Comparison of ENCODE assay signal across 8 cellular contexts in genomic region chr9:37471942-37472679, GRCh38. TPM values are rescaled to one million over a fixed set of nuclear protein-coding genes. Genes with fewer than 3 reads are reported as not detected.
DNase-seq lines count a peak whose midpoint lies in the region; ATAC-seq and TF ChIP-seq lines count a peak whose summit lies in the region.

No MANE protein-coding gene starts in this region.

- no peak for TF ChIP-seq POLR2A in right lobe of liver (IDR thresholded peaks at IDR 0.05)
- peak in 1 of 2 donors; percentile 68 for TF ChIP-seq POLR2A in thyroid gland (IDR thresholded peaks at IDR 0.05)

- H3K9me3 Mint-ChIP-seq in Calu3 (ENCODE audit: low read depth, unreplicated experiment) = no peaks in the 10 kb centered on the region

- WGBS in right lobe of liver (ENCODE audit: insufficient coverage, low coverage, low lambda C conversion rate, missing lambda C conversion rate) = 10% methylated on average over 7 of the region's 7 CpGs
- WGBS in thyroid gland, 2 donors = 13 to 16% methylated on average over 7 of the region's 7 CpGs

- intact Hi-C loops in Calu3 (cut with micrococcal nuclease; ENCODE audit: unreplicated experiment) (no loop called here), right lobe of liver (cut with DNase I) (no loop called here), thyroid gland (cut with DNase I) (no loop called here)

- TF ChIP-seq CTCF in Calu3 (IDR thresholded peaks at IDR 0.05; ENCODE audit: unreplicated experiment) (no peak), right lobe of liver (IDR thresholded peaks at IDR 0.05) (no peak), thyroid gland (IDR thresholded peaks at IDR 0.05) (peak in 1 of 6 experiments; percentile 4)

- peaks cover 8% of the 10 kb centered on the region for H3K4me1 Mint-ChIP-seq in Calu3 (ENCODE audit: low read depth, unreplicated experiment)

- BruUV-seq in Calu3 (replicated peaks; lab: Mats Ljungman, UMichigan) = no TSS peak

- CTCF ChIA-PET in Calu3 (lab: Charles Lee) = no interaction called here

- no peaks in the 10 kb centered on the region for H3K27me3 ChIP-seq in right lobe of liver
- no peaks in the 10 kb centered on the region for H3K27me3 ChIP-seq in thyroid gland

- DNase-seq in Calu3 = no peak
- DNase-seq in NCI-H226 = peak; percentile 90
- no peak for DNase-seq in right lobe of liver
- peak; percentile 36 to 66 for DNase-seq in thyroid gland
- no peak for DNase-seq in activated gamma-delta T cell (lab: John Stamatoyannopoulos, UW)
- no peak for DNase-seq in NCI-H2171 (lab: John Stamatoyannopoulos, UW)

- H3K4me3 ChIP-seq in right lobe of liver (peak overlapping the region in 2 of 3 donors; percentile 37 to 46), thyroid gland (replicated peaks in 1 of 3) (peak overlapping the region in 2 of 3 donors; percentile 12 to 21)

- ATAC-seq in right lobe of liver (peak; percentile 78 to 89 (median 82)), GM21360 (IDR thresholded peaks at IDR 0.05; ENCODE audit: unreplicated experiment) (no peak)

- no peaks in the 10 kb centered on the region for H3K9me3 ChIP-seq in right lobe of liver
- no peaks in the 10 kb centered on the region for H3K9me3 ChIP-seq in thyroid gland

- H3K27ac Mint-ChIP-seq in Calu3 (ENCODE audit: unreplicated experiment) = peak overlapping the region; percentile 66

- no peaks in the 10 kb centered on the region for H3K36me3 ChIP-seq in right lobe of liver
- no peaks in the 10 kb centered on the region for H3K36me3 ChIP-seq in thyroid gland

- peak overlapping the region; percentile 63 for H3K4me3 Mint-ChIP-seq in Calu3 (ENCODE audit: low read depth, unreplicated experiment)

- H3K4me1 ChIP-seq in right lobe of liver = peaks cover 0 to 6% (median 2%) of the 10 kb centered on the region in 4 donors
- peaks cover 4 to 9% of the 10 kb centered on the region in 2 donors for H3K4me1 ChIP-seq in thyroid gland

- H3K36me3 Mint-ChIP-seq in Calu3 (ENCODE audit: insufficient read depth, unreplicated experiment) = peaks cover 7% of the 10 kb centered on the region

- H3K27ac ChIP-seq in cingulate gyrus (ENCODE audit: low read depth, low read length) = peak overlapping the region; percentile 88
- peak overlapping the region; percentile 60 to 79 (median 68) for H3K27ac ChIP-seq in right lobe of liver
- peak overlapping the region; percentile 94 to 96 (median 96) for H3K27ac ChIP-seq in thyroid gland

- no peaks in the 10 kb centered on the region for H3K27me3 Mint-ChIP-seq in Calu3 (ENCODE audit: unreplicated experiment)

RNA-seq across cellular contexts. Expression of gene ZBTB5, which starts 6.9 kb away (rescaled TPM):
- total RNA-seq in Calu3 (2022) = 4.7 and 5.3 TPM in 2 replicates
- total RNA-seq in right lobe of liver = 1 to 10 TPM; 4.3 to 6.6 (median 5.5) TPM
- total RNA-seq in thyroid gland = 10 to 100 TPM; 19.2 to 26.8 (median 22.3) TPM

RNA-seq across cellular contexts. Expression of gene POLR1E, which starts 13.6 kb away (rescaled TPM):
- total RNA-seq in Calu3 (2022) = 11.9 and 12.5 TPM in 2 replicates
- total RNA-seq in right lobe of liver = 10 to 100 TPM; 11.7 to 18.1 (median 14.4) TPM
- 10 to 100 TPM; 14.8 to 23.3 (median 18.5) TPM for total RNA-seq in thyroid gland

RNA-seq across cellular contexts. Expression of gene GRHPR, which starts 49.6 kb away (rescaled TPM):
- total RNA-seq in Calu3 (2022) (26.0 and 28.0 TPM in 2 replicates), right lobe of liver (100 to 1,000 TPM; 159 to 424 (median 359) TPM), thyroid gland (100 to 1,000 TPM in 2 of 4 donors, 10 to 100 TPM in 2; 79.5 to 157 (median 126) TPM)

Comparison
In these comparisons a context has a peak if more than half of its experiments do, and no peak if none do; other contexts are left out.
1. DNase-seq: peak in NCI-H226 (single experiment) and thyroid gland (2 of 2); none in Calu3 (single experiment), right lobe of liver (0 of 3), activated gamma-delta T cell (single experiment) and NCI-H2171 (single experiment).
2. Peak in every context shown above with its lines, with median percentiles within 50 percentile points of each other: H3K27ac ChIP-seq.